1 cellular context compared by ENCODE assay signal in the genomic region with DNA sequence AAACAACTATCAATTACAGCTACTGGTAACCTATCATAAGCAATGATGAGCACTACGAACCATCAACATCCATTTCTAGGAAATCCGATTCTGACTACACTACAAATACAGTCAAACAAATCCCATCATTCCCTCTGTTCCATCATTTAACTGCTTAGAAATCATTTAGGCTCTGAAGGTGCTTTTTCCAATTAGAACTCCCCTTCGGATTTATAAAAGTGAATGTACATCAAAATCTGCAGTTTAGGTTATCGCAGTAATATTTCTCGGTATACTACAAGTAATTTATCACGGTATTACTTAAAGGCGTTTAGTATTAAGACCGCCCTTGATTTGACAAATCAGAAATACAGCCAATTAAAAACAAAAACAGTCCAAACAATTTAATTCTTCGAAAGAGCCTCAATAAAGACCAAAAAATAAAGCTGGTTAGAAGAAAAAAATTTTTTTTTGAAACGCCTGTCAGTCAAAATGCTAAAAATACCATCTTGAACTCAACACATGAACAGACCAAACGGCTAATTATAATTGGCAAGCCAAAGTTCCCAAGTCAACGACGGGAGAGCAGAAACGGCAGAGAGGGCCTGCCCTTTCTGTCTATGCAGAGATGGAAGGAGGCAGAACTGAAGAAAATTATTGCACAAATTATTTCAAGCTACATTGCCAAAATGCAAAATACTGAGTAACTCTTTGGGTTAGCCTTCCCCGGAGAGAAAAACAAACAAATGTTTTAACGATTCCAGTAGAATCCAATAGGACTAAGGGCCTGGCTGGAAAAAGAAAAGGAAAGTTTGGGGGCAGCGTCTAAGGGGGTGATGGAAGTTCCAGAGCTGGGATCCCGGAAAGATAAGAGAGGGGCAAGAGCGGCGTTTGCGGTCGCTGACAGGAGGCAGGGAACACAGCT.
A peak's percentile ranks its signal among the peaks of the same experiment; 100 is the strongest.
TF ChIP-seq lines count a peak whose summit lies in the region.

No MANE protein-coding gene starts in this region.

TF ChIP-seq in K562, 482 proteins besides CTCF, POLR2A, EP300 and RAD21 (continued from another document):
- TF ChIP-seq, protein P1, sequence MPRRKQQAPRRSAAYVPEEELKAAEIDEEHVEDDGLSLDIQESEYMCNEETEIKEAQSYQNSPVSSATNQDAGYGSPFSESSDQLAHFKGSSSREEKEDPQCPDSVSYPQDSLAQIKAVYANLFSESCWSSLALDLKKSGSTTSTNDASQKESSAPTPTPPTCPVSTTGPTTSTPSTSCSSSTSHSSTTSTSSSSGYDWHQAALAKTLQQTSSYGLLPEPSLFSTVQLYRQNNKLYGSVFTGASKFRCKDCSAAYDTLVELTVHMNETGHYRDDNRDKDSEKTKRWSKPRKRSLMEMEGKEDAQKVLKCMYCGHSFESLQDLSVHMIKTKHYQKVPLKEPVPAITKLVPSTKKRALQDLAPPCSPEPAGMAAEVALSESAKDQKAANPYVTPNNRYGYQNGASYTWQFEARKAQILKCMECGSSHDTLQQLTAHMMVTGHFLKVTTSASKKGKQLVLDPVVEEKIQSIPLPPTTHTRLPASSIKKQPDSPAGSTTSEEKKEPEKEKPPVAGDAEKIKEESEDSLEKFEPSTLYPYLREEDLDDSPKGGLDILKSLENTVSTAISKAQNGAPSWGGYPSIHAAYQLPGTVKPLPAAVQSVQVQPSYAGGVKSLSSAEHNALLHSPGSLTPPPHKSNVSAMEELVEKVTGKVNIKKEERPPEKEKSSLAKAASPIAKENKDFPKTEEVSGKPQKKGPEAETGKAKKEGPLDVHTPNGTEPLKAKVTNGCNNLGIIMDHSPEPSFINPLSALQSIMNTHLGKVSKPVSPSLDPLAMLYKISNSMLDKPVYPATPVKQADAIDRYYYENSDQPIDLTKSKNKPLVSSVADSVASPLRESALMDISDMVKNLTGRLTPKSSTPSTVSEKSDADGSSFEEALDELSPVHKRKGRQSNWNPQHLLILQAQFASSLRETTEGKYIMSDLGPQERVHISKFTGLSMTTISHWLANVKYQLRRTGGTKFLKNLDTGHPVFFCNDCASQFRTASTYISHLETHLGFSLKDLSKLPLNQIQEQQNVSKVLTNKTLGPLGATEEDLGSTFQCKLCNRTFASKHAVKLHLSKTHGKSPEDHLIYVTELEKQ (CRISPR knock-in tag; IDR thresholded peaks at IDR 0.05): no peak
- TF ChIP-seq MIER1 (IDR thresholded peaks at IDR 0.05; ENCODE audit: low read depth) (no peak), GATAD2A (IDR thresholded peaks at IDR 0.05) (no peak), RBM34 (IDR thresholded peaks at IDR 0.05; ENCODE audit: borderline replicate concordance, insufficient read depth, low read length) (no peak)
- TF ChIP-seq, protein P2, sequence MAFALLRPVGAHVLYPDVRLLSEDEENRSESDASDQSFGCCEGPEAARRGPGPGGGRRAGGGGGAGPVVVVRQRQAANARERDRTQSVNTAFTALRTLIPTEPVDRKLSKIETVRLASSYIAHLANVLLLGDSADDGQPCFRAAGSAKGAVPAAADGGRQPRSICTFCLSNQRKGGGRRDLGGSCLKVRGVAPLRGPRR (CRISPR knock-in tag; IDR thresholded peaks at IDR 0.05): no peak
- TF ChIP-seq, protein P3, sequence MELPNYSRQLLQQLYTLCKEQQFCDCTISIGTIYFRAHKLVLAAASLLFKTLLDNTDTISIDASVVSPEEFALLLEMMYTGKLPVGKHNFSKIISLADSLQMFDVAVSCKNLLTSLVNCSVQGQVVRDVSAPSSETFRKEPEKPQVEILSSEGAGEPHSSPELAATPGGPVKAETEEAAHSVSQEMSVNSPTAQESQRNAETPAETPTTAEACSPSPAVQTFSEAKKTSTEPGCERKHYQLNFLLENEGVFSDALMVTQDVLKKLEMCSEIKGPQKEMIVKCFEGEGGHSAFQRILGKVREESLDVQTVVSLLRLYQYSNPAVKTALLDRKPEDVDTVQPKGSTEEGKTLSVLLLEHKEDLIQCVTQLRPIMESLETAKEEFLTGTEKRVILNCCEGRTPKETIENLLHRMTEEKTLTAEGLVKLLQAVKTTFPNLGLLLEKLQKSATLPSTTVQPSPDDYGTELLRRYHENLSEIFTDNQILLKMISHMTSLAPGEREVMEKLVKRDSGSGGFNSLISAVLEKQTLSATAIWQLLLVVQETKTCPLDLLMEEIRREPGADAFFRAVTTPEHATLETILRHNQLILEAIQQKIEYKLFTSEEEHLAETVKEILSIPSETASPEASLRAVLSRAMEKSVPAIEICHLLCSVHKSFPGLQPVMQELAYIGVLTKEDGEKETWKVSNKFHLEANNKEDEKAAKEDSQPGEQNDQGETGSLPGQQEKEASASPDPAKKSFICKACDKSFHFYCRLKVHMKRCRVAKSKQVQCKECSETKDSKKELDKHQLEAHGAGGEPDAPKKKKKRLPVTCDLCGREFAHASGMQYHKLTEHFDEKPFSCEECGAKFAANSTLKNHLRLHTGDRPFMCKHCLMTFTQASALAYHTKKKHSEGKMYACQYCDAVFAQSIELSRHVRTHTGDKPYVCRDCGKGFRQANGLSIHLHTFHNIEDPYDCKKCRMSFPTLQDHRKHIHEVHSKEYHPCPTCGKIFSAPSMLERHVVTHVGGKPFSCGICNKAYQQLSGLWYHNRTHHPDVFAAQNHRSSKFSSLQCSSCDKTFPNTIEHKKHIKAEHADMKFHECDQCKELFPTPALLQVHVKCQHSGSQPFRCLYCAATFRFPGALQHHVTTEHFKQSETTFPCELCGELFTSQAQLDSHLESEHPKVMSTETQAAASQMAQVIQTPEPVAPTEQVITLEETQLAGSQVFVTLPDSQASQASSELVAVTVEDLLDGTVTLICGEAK (IDR thresholded peaks at IDR 0.05): 0 out of 2 replicates have a peak, but pooled peaks have one; percentile 12
- TF ChIP-seq, protein P3 (CRISPR knock-in tag; IDR thresholded peaks at IDR 0.05): no peak
- TF ChIP-seq, protein P4, sequence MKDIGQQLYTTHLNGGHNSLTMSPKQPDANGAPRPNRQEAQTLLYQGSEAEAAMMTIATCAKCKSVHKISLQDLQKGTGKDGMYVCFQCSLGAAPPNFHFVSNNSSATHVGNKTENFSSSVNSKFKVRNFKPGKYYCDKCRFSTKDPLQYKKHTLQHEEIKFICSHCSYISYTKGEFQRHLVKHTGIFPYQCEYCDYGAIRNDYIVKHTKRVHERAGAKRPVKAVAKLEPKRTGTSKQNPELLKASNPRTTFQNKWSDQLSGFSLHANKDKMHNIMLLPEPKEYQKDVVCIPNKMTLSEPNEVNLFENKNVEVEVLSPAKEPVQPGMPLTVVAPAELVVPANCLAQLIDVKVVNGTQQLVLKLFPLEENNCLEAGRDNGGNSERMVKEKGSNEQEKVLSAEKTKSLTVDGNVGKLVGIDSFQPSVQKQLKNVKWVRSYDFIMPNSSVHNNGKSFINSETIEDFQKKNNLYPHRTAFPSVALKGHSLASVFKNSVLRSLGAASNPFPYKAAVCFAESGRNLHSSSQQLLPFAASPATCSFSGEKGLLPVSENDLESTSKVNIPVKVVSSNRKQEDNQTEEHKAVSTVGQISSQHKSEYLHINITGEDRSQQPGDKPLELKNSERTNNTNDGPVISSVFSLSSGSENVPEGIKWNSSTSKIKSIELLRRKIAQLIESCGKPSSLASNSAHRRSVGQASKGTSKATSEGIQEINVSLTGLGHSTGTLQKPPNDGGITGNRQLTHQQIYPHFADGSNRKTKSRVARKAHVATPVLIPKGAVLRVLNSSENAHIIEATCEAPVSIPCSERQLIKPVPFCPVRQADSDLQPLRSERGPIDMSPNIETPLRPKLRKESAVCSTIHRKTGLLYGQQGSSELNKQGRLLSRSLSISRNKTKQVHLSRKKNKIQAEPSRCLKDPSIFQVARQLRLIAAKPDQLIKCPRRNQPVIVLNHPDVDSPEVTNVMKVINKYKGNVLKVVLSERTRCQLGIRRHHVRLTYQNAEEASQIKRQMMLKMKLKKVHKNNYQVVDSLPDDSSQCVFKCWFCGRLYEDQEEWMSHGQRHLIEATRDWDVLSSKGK (CRISPR knock-in tag; IDR thresholded peaks at IDR 0.05): no peak
- TF ChIP-seq, protein P5, sequence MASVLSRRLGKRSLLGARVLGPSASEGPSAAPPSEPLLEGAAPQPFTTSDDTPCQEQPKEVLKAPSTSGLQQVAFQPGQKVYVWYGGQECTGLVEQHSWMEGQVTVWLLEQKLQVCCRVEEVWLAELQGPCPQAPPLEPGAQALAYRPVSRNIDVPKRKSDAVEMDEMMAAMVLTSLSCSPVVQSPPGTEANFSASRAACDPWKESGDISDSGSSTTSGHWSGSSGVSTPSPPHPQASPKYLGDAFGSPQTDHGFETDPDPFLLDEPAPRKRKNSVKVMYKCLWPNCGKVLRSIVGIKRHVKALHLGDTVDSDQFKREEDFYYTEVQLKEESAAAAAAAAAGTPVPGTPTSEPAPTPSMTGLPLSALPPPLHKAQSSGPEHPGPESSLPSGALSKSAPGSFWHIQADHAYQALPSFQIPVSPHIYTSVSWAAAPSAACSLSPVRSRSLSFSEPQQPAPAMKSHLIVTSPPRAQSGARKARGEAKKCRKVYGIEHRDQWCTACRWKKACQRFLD (CRISPR knock-in tag; IDR thresholded peaks at IDR 0.05): no peak
